1 cellular context compared by ENCODE assay signal in the genomic region with DNA sequence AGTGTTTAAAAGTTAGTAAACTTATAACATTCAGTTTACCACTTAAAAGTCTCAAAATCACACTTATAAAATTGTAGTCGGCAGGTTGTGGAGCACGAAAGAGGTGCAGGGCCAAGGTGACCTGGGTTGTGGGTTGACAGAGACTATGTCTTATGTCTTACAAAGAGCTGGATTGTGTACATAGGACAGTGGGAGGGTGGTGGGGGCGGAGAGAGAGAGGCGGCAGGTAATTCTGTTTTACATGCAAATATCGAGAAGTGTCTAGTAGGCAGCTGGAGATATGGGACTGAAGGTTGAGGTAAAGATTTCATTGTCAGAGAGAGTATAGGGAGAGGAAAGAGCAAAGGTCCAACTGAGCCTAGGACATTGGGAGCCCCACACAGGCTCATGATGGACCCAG.
TF ChIP-seq lines count a peak whose summit lies in the region.

No MANE protein-coding gene starts in this region.

TF ChIP-seq in WTC11, 78 proteins besides CTCF, POLR2A, EP300 and RAD21 (continued from another document):
- TF ChIP-seq, protein P1, sequence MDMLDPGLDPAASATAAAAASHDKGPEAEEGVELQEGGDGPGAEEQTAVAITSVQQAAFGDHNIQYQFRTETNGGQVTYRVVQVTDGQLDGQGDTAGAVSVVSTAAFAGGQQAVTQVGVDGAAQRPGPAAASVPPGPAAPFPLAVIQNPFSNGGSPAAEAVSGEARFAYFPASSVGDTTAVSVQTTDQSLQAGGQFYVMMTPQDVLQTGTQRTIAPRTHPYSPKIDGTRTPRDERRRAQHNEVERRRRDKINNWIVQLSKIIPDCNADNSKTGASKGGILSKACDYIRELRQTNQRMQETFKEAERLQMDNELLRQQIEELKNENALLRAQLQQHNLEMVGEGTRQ (CRISPR knock-in tag; IDR thresholded peaks at IDR 0.05): no peak
- TF ChIP-seq, protein P2, sequence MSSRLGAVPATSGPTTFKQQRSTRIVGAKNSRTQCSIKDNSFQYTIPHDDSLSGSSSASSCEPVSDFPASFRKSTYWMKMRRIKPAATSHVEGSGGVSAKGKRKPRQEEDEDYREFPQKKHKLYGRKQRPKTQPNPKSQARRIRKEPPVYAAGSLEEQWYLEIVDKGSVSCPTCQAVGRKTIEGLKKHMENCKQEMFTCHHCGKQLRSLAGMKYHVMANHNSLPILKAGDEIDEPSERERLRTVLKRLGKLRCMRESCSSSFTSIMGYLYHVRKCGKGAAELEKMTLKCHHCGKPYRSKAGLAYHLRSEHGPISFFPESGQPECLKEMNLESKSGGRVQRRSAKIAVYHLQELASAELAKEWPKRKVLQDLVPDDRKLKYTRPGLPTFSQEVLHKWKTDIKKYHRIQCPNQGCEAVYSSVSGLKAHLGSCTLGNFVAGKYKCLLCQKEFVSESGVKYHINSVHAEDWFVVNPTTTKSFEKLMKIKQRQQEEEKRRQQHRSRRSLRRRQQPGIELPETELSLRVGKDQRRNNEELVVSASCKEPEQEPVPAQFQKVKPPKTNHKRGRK (CRISPR knock-in tag; IDR thresholded peaks at IDR 0.05; ENCODE audit: borderline replicate concordance): no peak
